23 cellular contexts compared by ENCODE assay signal in the genomic region with DNA sequence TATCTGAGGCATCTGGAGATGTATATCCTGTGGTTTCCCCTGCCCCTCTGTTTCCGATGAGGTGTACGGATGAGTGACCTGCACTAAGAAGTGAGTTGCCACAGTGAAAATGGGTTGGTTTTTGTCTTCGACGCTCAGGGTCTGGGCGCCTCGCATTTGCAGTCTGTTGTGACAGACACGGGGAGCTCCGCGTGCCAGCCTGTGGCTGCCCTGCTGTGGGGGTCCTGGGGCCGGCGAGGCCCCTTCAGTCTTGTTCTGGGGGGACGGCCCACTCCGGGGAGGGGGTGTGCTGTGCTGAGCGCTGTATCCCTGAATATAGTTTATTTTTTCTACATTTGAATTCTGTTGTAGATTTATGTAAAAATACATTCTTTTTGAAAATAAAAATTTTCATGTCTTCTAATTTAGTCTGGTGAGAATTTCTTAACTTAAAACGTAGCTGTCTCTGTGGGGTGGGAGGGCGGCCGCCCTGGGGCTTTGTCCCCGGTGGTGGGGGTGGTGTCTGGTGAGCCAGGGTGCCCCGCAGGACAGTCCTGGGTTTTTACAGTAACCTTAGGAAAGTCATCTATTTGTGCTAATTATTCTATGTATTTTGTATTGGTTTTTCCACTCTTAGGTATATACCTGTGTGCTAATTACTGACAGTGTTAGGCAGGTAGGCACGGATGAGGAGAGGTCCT. TPM values are rescaled to one million over a fixed set of nuclear protein-coding genes. Genes with fewer than 3 reads are reported as not detected.
DNase-seq lines count a peak whose midpoint lies in the region; ATAC-seq lines count a peak whose summit lies in the region.
"Had no signal": no experiment of that assay in that cellular context is flagged by ENCODE, and none has a peak within 500 bp of the region (broad histone marks: within the 10 kb centered on the region; RNA-seq: fewer than 3 reads in every experiment).

No MANE protein-coding gene starts in this region.

- H3K9me3 Mint-ChIP-seq in stimulated activated naive CD8-positive, alpha-beta T cell treated with anti-CD3 and anti-CD28 coated beads, Interleukin-15, amount 100 ng/mL, for 72 hours = no peaks in the 10 kb centered on the region
- H3K9me3 Mint-ChIP-seq: GM23338, H9 had no signal

- ATAC-seq in stimulated activated naive CD8-positive, alpha-beta T cell treated with anti-CD3 and anti-CD28 coated beads, Interleukin-15, amount 100 ng/mL, for 72 hours = no peak
- no peak for ATAC-seq in stimulated activated naive CD8-positive, alpha-beta T cell treated with anti-CD3 and anti-CD28 coated beads, Interleukin-15, Interleukin-2, amounts not matched to agents 100 U/mL and 50 U/mL, for 24 hours
- ATAC-seq in T-helper 17 cell = no peak
- ATAC-seq in GM21528 (IDR thresholded peaks at IDR 0.05; ENCODE audit: low FRiP score, unreplicated experiment) = no peak
- ATAC-seq in GM19455 (IDR thresholded peaks at IDR 0.05; ENCODE audit: unreplicated experiment) = no peak
- ATAC-seq: A549, GM23338 had no signal

- no peaks in the 10 kb centered on the region for H3K27me3 Mint-ChIP-seq in stimulated activated naive CD8-positive, alpha-beta T cell treated with anti-CD3 and anti-CD28 coated beads, Interleukin-15, amount 100 ng/mL, for 72 hours
- H3K27me3 Mint-ChIP-seq in T-helper 17 cell = no peaks in the 10 kb centered on the region
- H3K27me3 Mint-ChIP-seq: CD8-positive, alpha-beta memory T cell had no signal

- peak overlapping the region; percentile 19 to 64 for H3K27ac Mint-ChIP-seq in stimulated activated naive CD8-positive, alpha-beta T cell treated with anti-CD3 and anti-CD28 coated beads, Interleukin-15, amount 100 ng/mL, for 72 hours
- H3K27ac Mint-ChIP-seq in T-helper 17 cell = peak overlapping the region; percentile 21
- H3K27ac Mint-ChIP-seq: CD8-positive, alpha-beta memory T cell; GM23338; H9 had no signal

- H3K9me3 ChIP-seq in T-helper 17 cell (ENCODE audit: control insufficient read depth, low read length, poor library complexity, severe bottlenecking) = no peaks in the 10 kb centered on the region
- H3K9me3 ChIP-seq: A549 had no signal

- intact Hi-C loops in posterior vena cava (cut with DNase I) = no loop called here

- H3K4me1 Mint-ChIP-seq in stimulated activated naive CD8-positive, alpha-beta T cell treated with anti-CD3 and anti-CD28 coated beads, Interleukin-15, amount 100 ng/mL, for 72 hours = no peaks in the 10 kb centered on the region
- peaks cover 12% of the 10 kb centered on the region for H3K4me1 Mint-ChIP-seq in T-helper 17 cell

- no peak for DNase-seq in stimulated activated naive CD8-positive, alpha-beta T cell treated with anti-CD3 and anti-CD28 coated beads, Interleukin-15, amount 100 ng/mL, for 72 hours
- DNase-seq in stimulated activated naive CD8-positive, alpha-beta T cell treated with anti-CD3 and anti-CD28 coated beads, Interleukin-15, Interleukin-2, amounts not matched to agents 100 U/mL and 50 U/mL, for 24 hours = no peak
- DNase-seq in T-helper 17 cell = no peak
- peak; percentile 71 for DNase-seq in posterior vena cava (ENCODE audit: low spot score)
- no peak for DNase-seq in stimulated activated CD4-positive, alpha-beta T cell treated with anti-CD3 and anti-CD28 coated beads, Interleukin-2, amount 100 ng/mL, for 24 hours
- DNase-seq: AML-193; CD8-positive, alpha-beta memory T cell; H9; KG1; NCI-H1048; NCI-H1694; NCI-H2081; NCI-H2227 treated with DMSO at 0.1 percent for 48 hours; NCI-H510A; RPMI8226; SHP77 had no signal

- no peak overlapping the region for H3K4me3 Mint-ChIP-seq in stimulated activated naive CD8-positive, alpha-beta T cell treated with anti-CD3 and anti-CD28 coated beads, Interleukin-15, amount 100 ng/mL, for 72 hours
- H3K4me3 Mint-ChIP-seq in T-helper 17 cell = no peak overlapping the region
- H3K4me3 Mint-ChIP-seq: GM23338, H9 had no signal

- H3K36me3 Mint-ChIP-seq in T-helper 17 cell (ENCODE audit: low read depth) = no peaks in the 10 kb centered on the region

RNA-seq across cellular contexts. Expression of a gene that starts 4.7 kb away (rescaled TPM):
- total RNA-seq in T-helper 17 cell (10 to 100 TPM; 66.4 to 90.1 TPM), posterior vena cava (100 to 1,000 TPM; 327 to 473 TPM)
- total RNA-seq: Daoy, G401, GM23338, SK-MEL-5 had no signal

RNA-seq across cellular contexts. Expression of a gene that starts 23.8 kb away (rescaled TPM):
- total RNA-seq in T-helper 17 cell (10 to 100 TPM; 18.3 to 18.4 TPM), posterior vena cava (10 to 100 TPM; 17.0 to 17.1 TPM)
